In the genomic region with DNA sequence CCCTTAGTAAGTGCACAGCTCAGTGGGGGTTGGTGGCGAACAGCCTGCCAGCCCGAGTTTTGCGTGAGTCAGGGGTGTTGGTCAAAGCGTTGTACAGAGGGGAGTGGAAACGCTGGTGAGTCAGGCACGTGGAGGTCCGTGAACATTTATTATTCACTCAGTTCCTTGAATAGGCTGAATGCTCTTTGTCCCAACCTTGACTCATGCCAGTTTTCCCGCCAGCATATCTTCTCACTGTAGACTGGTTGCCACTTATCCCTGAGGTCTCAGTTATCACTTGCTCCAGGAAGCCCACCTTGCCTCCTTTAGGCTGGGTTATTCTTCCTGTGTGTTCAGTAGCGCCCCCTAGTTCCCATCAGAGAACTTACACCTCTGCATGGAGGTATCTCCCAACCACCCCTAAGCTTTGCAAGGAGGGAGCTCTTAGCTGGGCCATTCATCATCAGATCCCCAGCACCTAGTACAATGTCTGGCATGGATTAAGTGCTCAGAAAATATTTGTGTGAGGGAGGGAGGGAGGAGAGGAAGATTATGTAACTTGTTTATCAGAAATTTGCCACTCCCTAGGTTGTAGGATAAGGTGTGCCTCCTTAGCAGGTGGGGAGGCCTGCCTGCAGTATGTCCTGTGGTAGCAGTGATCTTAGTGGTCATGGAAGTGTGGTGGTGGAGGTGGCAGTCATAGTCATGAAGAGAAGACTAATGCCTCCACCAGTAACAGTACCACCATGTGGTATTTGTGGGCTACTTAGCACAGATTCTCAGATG, we compare ENCODE assay signal across 9 cellular contexts.
DNase-seq lines count a peak whose midpoint lies in the region; ATAC-seq and TF ChIP-seq lines count a peak whose summit lies in the region.
"Had no signal": no experiment of that assay in that cellular context is flagged by ENCODE, and none has a peak within 500 bp of the region (broad histone marks: within the 10 kb centered on the region; RNA-seq: fewer than 3 reads in every experiment).

No MANE protein-coding gene starts in this region.

- no peaks in the 10 kb centered on the region for H3K9me3 ChIP-seq in NT2/D1 (ENCODE audit: insufficient read depth, low read length)

- H3K4me3 ChIP-seq in NT2/D1 (ENCODE audit: insufficient read length, low read depth) (no peak overlapping the region), epithelial cell of proximal tubule (ENCODE audit: low read depth, low read length) (no peak overlapping the region)
- H3K4me3 ChIP-seq: BLaER1 treated with 17β-estradiol and CSF1 and Interleukin-3, amounts not matched to agents 10 nM and 100 nM had no signal

- no peak for DNase-seq in activated CD4-positive, alpha-beta T cell treated with anti-CD3 and anti-CD28 coated beads for 36 hours
- no peak for DNase-seq in activated CD4-positive, alpha-beta T cell treated with anti-CD3 and anti-CD28 coated beads, Interleukin-2, amount 10 ng/mL, durations not matched to agents 7 days and 5 days
- DNase-seq in NT2/D1 (ENCODE audit: low read depth, low spot score) = peak; percentile 30
- DNase-seq in epithelial cell of proximal tubule (ENCODE audit: low read depth) = no peak
- DNase-seq in stimulated activated naive CD8-positive, alpha-beta T cell treated with anti-CD3 and anti-CD28 coated beads, Interleukin-15, Interleukin-2, amounts not matched to agents 100 U/mL and 50 U/mL, for 24 hours = peak; percentile 54
- no peak for DNase-seq in effector memory CD8-positive, alpha-beta T cell

- no peaks in the 10 kb centered on the region for H3K4me1 ChIP-seq in NT2/D1 (ENCODE audit: insufficient read depth, insufficient read length)

- H3K27me3 Mint-ChIP-seq in activated CD4-positive, alpha-beta T cell treated with anti-CD3 and anti-CD28 coated beads for 36 hours = peaks cover 4% of the 10 kb centered on the region
- H3K27me3 Mint-ChIP-seq in activated CD4-positive, alpha-beta T cell treated with anti-CD3 and anti-CD28 coated beads, Interleukin-2, amount 10 ng/mL, durations not matched to agents 7 days and 5 days = peaks cover 2% of the 10 kb centered on the region
- H3K27me3 Mint-ChIP-seq in effector memory CD8-positive, alpha-beta T cell = peaks cover 20 to 79% of the 10 kb centered on the region in 2 donors

- TF ChIP-seq CTCF in epithelial cell of proximal tubule (conservative IDR thresholded peaks at IDR 0.05; ENCODE audit: low read depth, low read length) = peak; percentile 57

- CTCF ChIA-PET in activated CD4-positive, alpha-beta T cell treated with anti-CD3 and anti-CD28 coated beads for 36 hours (lab: Charles Lee) = interaction anchor here (0.5 to 1.1 kb wide), 3 partner anchors 23 to 1053 kb away, joined by 3 to 4 read pairs (median 3); no protein-coding TSS in a partner anchor
- CTCF ChIA-PET in activated CD4-positive, alpha-beta T cell treated with anti-CD3 and anti-CD28 coated beads, Interleukin-2, amount 10 ng/mL, durations not matched to agents 7 days and 5 days (lab: Charles Lee) = interaction anchor here (1.5 to 1.7 kb wide), 3 partner anchors 12 to 17 kb away, joined by 4 to 8 read pairs (median 6); no protein-coding TSS in a partner anchor

- peaks cover 47% of the 10 kb centered on the region for H3K36me3 ChIP-seq in NT2/D1 (ENCODE audit: insufficient read depth, insufficient read length, low read length)

- peaks cover 38% of the 10 kb centered on the region for H3K4me1 Mint-ChIP-seq in activated CD4-positive, alpha-beta T cell treated with anti-CD3 and anti-CD28 coated beads for 36 hours
- H3K4me1 Mint-ChIP-seq in activated CD4-positive, alpha-beta T cell treated with anti-CD3 and anti-CD28 coated beads, Interleukin-2, amount 10 ng/mL, durations not matched to agents 7 days and 5 days = peaks cover 5% of the 10 kb centered on the region
- H3K4me1 Mint-ChIP-seq in effector memory CD8-positive, alpha-beta T cell (ENCODE audit: low read depth in 2 of 2) = peaks cover 0 to 6% of the 10 kb centered on the region in 2 donors

- peaks cover 11% of the 10 kb centered on the region for H3K9me3 Mint-ChIP-seq in activated CD4-positive, alpha-beta T cell treated with anti-CD3 and anti-CD28 coated beads for 36 hours (ENCODE audit: low read depth)
- H3K9me3 Mint-ChIP-seq in activated CD4-positive, alpha-beta T cell treated with anti-CD3 and anti-CD28 coated beads, Interleukin-2, amount 10 ng/mL, durations not matched to agents 7 days and 5 days = peaks cover 12% of the 10 kb centered on the region
- no peaks in the 10 kb centered on the region for H3K9me3 Mint-ChIP-seq in effector memory CD8-positive, alpha-beta T cell

- ATAC-seq in activated CD4-positive, alpha-beta T cell treated with anti-CD3 and anti-CD28 coated beads for 36 hours = no peak
- peak; percentile 44 for ATAC-seq in stimulated activated naive CD8-positive, alpha-beta T cell treated with anti-CD3 and anti-CD28 coated beads, Interleukin-15, Interleukin-2, amounts not matched to agents 100 U/mL and 50 U/mL, for 24 hours
- ATAC-seq in HG03095 (IDR thresholded peaks at IDR 0.05; ENCODE audit: unreplicated experiment) (no peak), HG02763 (IDR thresholded peaks at IDR 0.05; ENCODE audit: unreplicated experiment) (no peak)
- ATAC-seq in effector memory CD8-positive, alpha-beta T cell (replicated peaks) = no peak

- H3K4me3 Mint-ChIP-seq in activated CD4-positive, alpha-beta T cell treated with anti-CD3 and anti-CD28 coated beads for 36 hours = no peak overlapping the region
- no peak overlapping the region for H3K4me3 Mint-ChIP-seq in activated CD4-positive, alpha-beta T cell treated with anti-CD3 and anti-CD28 coated beads, Interleukin-2, amount 10 ng/mL, durations not matched to agents 7 days and 5 days
- no peak overlapping the region for H3K4me3 Mint-ChIP-seq in effector memory CD8-positive, alpha-beta T cell

- H3K36me3 Mint-ChIP-seq in activated CD4-positive, alpha-beta T cell treated with anti-CD3 and anti-CD28 coated beads for 36 hours (ENCODE audit: low read depth) = peaks cover 3% of the 10 kb centered on the region
- H3K36me3 Mint-ChIP-seq in activated CD4-positive, alpha-beta T cell treated with anti-CD3 and anti-CD28 coated beads, Interleukin-2, amount 10 ng/mL, durations not matched to agents 7 days and 5 days (ENCODE audit: low read depth) = peaks cover 11% of the 10 kb centered on the region
- no peaks in the 10 kb centered on the region for H3K36me3 Mint-ChIP-seq in effector memory CD8-positive, alpha-beta T cell (ENCODE audit: insufficient read depth)

- POLR2A ChIA-PET in activated CD4-positive, alpha-beta T cell treated with anti-CD3 and anti-CD28 coated beads for 36 hours (lab: Charles Lee) = no interaction called here
- POLR2A ChIA-PET in activated CD4-positive, alpha-beta T cell treated with anti-CD3 and anti-CD28 coated beads, Interleukin-2, amount 10 ng/mL, durations not matched to agents 7 days and 5 days (lab: Charles Lee) = no interaction called here

- H3K27me3 ChIP-seq in NT2/D1 (ENCODE audit: insufficient read depth, insufficient read length) = no peaks in the 10 kb centered on the region
- H3K27me3 ChIP-seq: BLaER1 treated with 17β-estradiol and CSF1 and Interleukin-3, amounts not matched to agents 10 nM and 100 nM had no signal

- intact Hi-C loops in activated CD4-positive, alpha-beta T cell treated with anti-CD3 and anti-CD28 coated beads for 36 hours (cut with DNase I, micrococcal nuclease) = no loop called here

- H3K9ac ChIP-seq in NT2/D1 (ENCODE audit: insufficient read length, low read depth) = no peak overlapping the region
- H3K9ac ChIP-seq: BLaER1 treated with 17β-estradiol and CSF1 and Interleukin-3, amounts not matched to agents 10 nM and 100 nM had no signal

- H3K27ac Mint-ChIP-seq in activated CD4-positive, alpha-beta T cell treated with anti-CD3 and anti-CD28 coated beads for 36 hours = peak overlapping the region; percentile 44
- no peak overlapping the region for H3K27ac Mint-ChIP-seq in activated CD4-positive, alpha-beta T cell treated with anti-CD3 and anti-CD28 coated beads, Interleukin-2, amount 10 ng/mL, durations not matched to agents 7 days and 5 days
- no peak overlapping the region for H3K27ac Mint-ChIP-seq in effector memory CD8-positive, alpha-beta T cell

Comparison
In these comparisons a context has a peak if more than half of its experiments do, and no peak if none do; other contexts are left out.
1. DNase-seq: peak in NT2/D1 (single experiment) and stimulated activated naive CD8-positive, alpha-beta T cell treated with anti-CD3 and anti-CD28 coated beads, Interleukin-15, Interleukin-2, amounts not matched to agents 100 U/mL and 50 U/mL, for 24 hours (single experiment); none in activated CD4-positive, alpha-beta T cell treated with anti-CD3 and anti-CD28 coated beads for 36 hours (single experiment), activated CD4-positive, alpha-beta T cell treated with anti-CD3 and anti-CD28 coated beads, Interleukin-2, amount 10 ng/mL, durations not matched to agents 7 days and 5 days (single experiment), epithelial cell of proximal tubule (single experiment) and effector memory CD8-positive, alpha-beta T cell (0 of 3).